35 cellular contexts compared by ENCODE assay signal in the genomic region with DNA sequence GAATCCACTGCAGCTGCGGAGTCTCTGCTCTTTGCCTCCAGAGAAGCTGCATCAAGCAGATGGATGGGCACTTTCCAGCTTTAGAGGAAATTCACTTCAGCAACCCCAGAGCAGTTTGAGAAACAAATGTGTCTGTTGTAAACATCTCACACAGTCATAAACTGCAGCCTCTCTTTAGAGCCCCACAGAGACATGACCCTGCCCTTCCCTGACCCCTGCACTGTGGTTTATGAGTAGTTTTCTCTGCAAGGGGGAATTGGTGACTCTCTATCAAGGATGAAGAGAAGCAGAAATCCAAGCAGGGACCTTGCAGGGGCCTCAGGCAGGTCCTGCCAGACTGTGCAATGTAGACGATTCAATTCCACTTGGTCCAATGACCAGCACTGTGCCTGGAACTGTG.
"Had no signal": no experiment of that assay in that cellular context is flagged by ENCODE, and none has a peak within 500 bp of the region (broad histone marks: within the 10 kb centered on the region; RNA-seq: fewer than 3 reads in every experiment).

No MANE protein-coding gene starts in this region.

- H3K9me3 ChIP-seq: ascending aorta, MG63, Peyer's patch had no signal

- H3K36me3 Mint-ChIP-seq: activated CD4-positive, alpha-beta memory T cell treated with anti-CD3 and anti-CD28 coated beads for 36 hours; activated naive CD4-positive, alpha-beta T cell treated with anti-CD3 and anti-CD28 coated beads, Interleukin-2, amount 50 U/mL, for 24 hours; activated naive CD8-positive, alpha-beta T cell treated with anti-CD3 and anti-CD28 coated beads, Interleukin-2, amount 10 ng/mL, durations not matched to agents 7 days and 5 days; T-cell had no signal

- H3K36me3 ChIP-seq: ascending aorta, cardiac muscle cell, MG63, Peyer's patch had no signal

- H3K27ac Mint-ChIP-seq: activated B cell treated with CpG ODN at 0.5 μM for 24 hours; activated CD4-positive, alpha-beta memory T cell treated with anti-CD3 and anti-CD28 coated beads for 36 hours; activated naive CD4-positive, alpha-beta T cell treated with anti-CD3 and anti-CD28 coated beads, Interleukin-2, amount 50 U/mL, for 24 hours; activated naive CD8-positive, alpha-beta T cell treated with anti-CD3 and anti-CD28 coated beads, Interleukin-2, amount 10 ng/mL, durations not matched to agents 7 days and 5 days; activated T-helper 2 cell treated with anti-CD3 and anti-CD28 coated beads, Interferon-gamma antibody, Interleukin-2, Interleukin-4, amounts not matched to agents 10 μg/mL and 5 μg/mL and 100 μg/mL, durations not matched to agents 14 hours and 24 hours and 36 hours; T-cell; T-helper 17 cell had no signal

- H3K4me1 Mint-ChIP-seq: activated B cell treated with CpG ODN at 0.5 μM for 24 hours; activated naive CD4-positive, alpha-beta T cell treated with anti-CD3 and anti-CD28 coated beads, Interleukin-2, amount 50 U/mL, for 24 hours; activated naive CD8-positive, alpha-beta T cell treated with anti-CD3 and anti-CD28 coated beads, Interleukin-2, amount 10 ng/mL, durations not matched to agents 7 days and 5 days; T-cell had no signal

- H3K4me3 Mint-ChIP-seq: activated B cell treated with CpG ODN at 0.5 μM for 24 hours; activated CD4-positive, alpha-beta memory T cell treated with anti-CD3 and anti-CD28 coated beads for 36 hours; activated naive CD4-positive, alpha-beta T cell treated with anti-CD3 and anti-CD28 coated beads, Interleukin-2, amount 50 U/mL, for 24 hours; activated naive CD8-positive, alpha-beta T cell treated with anti-CD3 and anti-CD28 coated beads, Interleukin-2, amount 10 ng/mL, durations not matched to agents 7 days and 5 days; central memory CD8-positive, alpha-beta T cell; T-cell; T-helper 17 cell had no signal

- DNase-seq: activated B cell treated with CpG ODN at 0.5 μM for 24 hours; activated CD4-positive, alpha-beta memory T cell treated with anti-CD3 and anti-CD28 coated beads for 36 hours; activated CD4-positive, alpha-beta T cell treated with anti-CD3 and anti-CD28 coated beads for 4 hours; activated CD4-positive, alpha-beta T cell treated with anti-CD3 and anti-CD28 coated beads, Interleukin-2, amount 50 U/mL, for 1 hour; activated CD4-positive, CD25-positive, alpha-beta regulatory T cell treated with anti-CD3 and anti-CD28 coated beads, Interleukin-2, amount 50 U/mL, for 72 hours; activated gamma-delta T cell; activated naive CD4-positive, alpha-beta T cell treated with Interleukin-2 at 50 U/mL for 16 hours; activated naive CD8-positive, alpha-beta T cell treated with anti-CD3 and anti-CD28 coated beads, Interleukin-2, amount 10 ng/mL, durations not matched to agents 7 days and 5 days; activated T-cell treated with anti-CD3 and anti-CD28 coated beads, Interleukin-2, amount 50 U/mL, for 1 hour; amygdala; Kasumi-1; KG1; MG63; NCI-H1092; NCI-H1436 treated with DMSO at 0.1 percent for 48 hours; NCI-H187; NCI-H2029 treated with DMSO at 0.1 percent for 48 hours; NCI-H2171 treated with DMSO at 0.1 percent for 48 hours; NCI-H2227 treated with DMSO at 0.1 percent for 48 hours; NCI-H524 treated with DMSO at 0.1 percent for 48 hours; NCI-H748 treated with DMSO at 0.1 percent for 48 hours; NK-92 treated with Interleukin-12 subunit alpha and Interleukin-12 subunit beta, amount 100 ng/mL, for 24 hours; PC-3; Peyer's patch; RPMI8226; SIG-M5; T-cell; T-helper 17 cell had no signal

- H3K4me1 ChIP-seq: Peyer's patch had no signal

- H3K9me3 Mint-ChIP-seq: activated B cell treated with CpG ODN at 0.5 μM for 24 hours; activated CD4-positive, alpha-beta memory T cell treated with anti-CD3 and anti-CD28 coated beads for 36 hours; activated naive CD4-positive, alpha-beta T cell treated with anti-CD3 and anti-CD28 coated beads, Interleukin-2, amount 50 U/mL, for 24 hours; activated naive CD8-positive, alpha-beta T cell treated with anti-CD3 and anti-CD28 coated beads, Interleukin-2, amount 10 ng/mL, durations not matched to agents 7 days and 5 days; activated T-helper 2 cell treated with anti-CD3 and anti-CD28 coated beads, Interferon-gamma antibody, Interleukin-2, Interleukin-4, amounts not matched to agents 10 μg/mL and 5 μg/mL and 100 μg/mL, durations not matched to agents 14 hours and 24 hours and 36 hours; central memory CD8-positive, alpha-beta T cell; T-cell had no signal

- H3K27ac ChIP-seq: ascending aorta, cardiac muscle cell, Peyer's patch, VCaP had no signal

- ATAC-seq: PC-3, SK-N-SH treated with all-trans-retinoic acid at 6 μM for 48 hours, T-cell, T-helper 17 cell had no signal

- H3K27me3 ChIP-seq: ascending aorta, cardiac muscle cell, MG63, Peyer's patch had no signal

- H3K27me3 Mint-ChIP-seq: activated CD4-positive, alpha-beta memory T cell treated with anti-CD3 and anti-CD28 coated beads for 36 hours; activated naive CD4-positive, alpha-beta T cell treated with anti-CD3 and anti-CD28 coated beads, Interleukin-2, amount 50 U/mL, for 24 hours had no signal

- H3K4me3 ChIP-seq: ascending aorta, cardiac muscle cell, MG63, Peyer's patch had no signal
